Comparison of ENCODE assay signal across 8 cellular contexts in genomic region chr1:81799939-81800740, GRCh38. TPM values are rescaled to one million over a fixed set of nuclear protein-coding genes. Genes with fewer than 3 reads are reported as not detected.
DNase-seq lines count a peak whose midpoint lies in the region; ATAC-seq and TF ChIP-seq lines count a peak whose summit lies in the region.

No MANE protein-coding gene starts in this region.

- ATAC-seq in HG02938 (IDR thresholded peaks at IDR 0.05; ENCODE audit: unreplicated experiment) = no peak

- TF ChIP-seq POLR2A in lower leg skin (IDR thresholded peaks at IDR 0.05) = no peak

- TF ChIP-seq CTCF in GM13977 (IDR thresholded peaks at IDR 0.05; ENCODE audit: extremely low read depth, insufficient read depth, missing control alignments) = no peak
- no peak for TF ChIP-seq CTCF in lower leg skin (IDR thresholded peaks at IDR 0.05)
- peak; percentile 20 for TF ChIP-seq CTCF in type B pancreatic cell (conservative IDR thresholded peaks at IDR 0.05)

- peak overlapping the region; percentile 97 for H3K27ac Mint-ChIP-seq in type B pancreatic cell

- DNase-seq in GM13977 (ENCODE audit: low spot score) = peak; percentile 7
- peak; percentile 39 for DNase-seq in NCI-H345 treated with DMSO at 0.1 percent for 48 hours (lab: John Stamatoyannopoulos, UW; ENCODE audit: unreplicated experiment)
- DNase-seq in dedifferentiated amniotic fluid mesenchymal stem cell (ENCODE audit: extremely low spot score) = peak; percentile 69
- peak; percentile 33 to 87 for DNase-seq in lower leg skin (ENCODE audit: low spot score in 2 of 2)
- DNase-seq in type B pancreatic cell (ENCODE audit: extremely low spot score, unreplicated experiment) = peak; percentile 82
- no peak for DNase-seq in activated CD4-positive, alpha-beta T cell treated with anti-CD3 and anti-CD28 coated beads for 1 hour
- no peak for DNase-seq in medulla oblongata (ENCODE audit: extremely low spot score)

- WGBS in lower leg skin, 2 donors = 2 to 3% methylated on average over 49 of the region's 49 CpGs

- H3K27me3 Mint-ChIP-seq in type B pancreatic cell = no peaks in the 10 kb centered on the region

- H3K36me3 Mint-ChIP-seq in type B pancreatic cell = no peaks in the 10 kb centered on the region

- intact Hi-C loops in lower leg skin (cut with DNase I; ENCODE audit: low total_unique reads) = no loop called here

- no peaks in the 10 kb centered on the region for H3K9me3 Mint-ChIP-seq in type B pancreatic cell

- H3K4me3 Mint-ChIP-seq in type B pancreatic cell = peak overlapping the region; percentile 96

- H3K4me1 Mint-ChIP-seq in type B pancreatic cell (ENCODE audit: unreplicated experiment) = peaks cover 19% of the 10 kb centered on the region

- peak overlapping the region; percentile 89 for H3K4me3 ChIP-seq in lower leg skin (ENCODE audit: low read depth, poor library complexity, severe bottlenecking)

- in situ Hi-C loops in GM13977 (cut with MboI; ENCODE audit: low pct_unique_long_range_greater_than_20kb, low sequenced_read_pairs, unreplicated experiment) = no loop called here

RNA-seq across cellular contexts. Expression of gene ADGRL2, which starts 0.6 kb away (rescaled TPM):
- 10 to 100 TPM; 24.4 to 57.1 (median 45.4) TPM for total RNA-seq in lower leg skin
- total RNA-seq in type B pancreatic cell (ENCODE audit: low replicate concordance) = 96.3 and 103 TPM in 2 replicates

Comparison
In these comparisons a context has a peak if more than half of its experiments do, and no peak if none do; other contexts are left out.
1. DNase-seq: peak in GM13977 (single experiment), NCI-H345 treated with DMSO at 0.1 percent for 48 hours (single experiment), dedifferentiated amniotic fluid mesenchymal stem cell (single experiment), lower leg skin (2 of 2) and type B pancreatic cell (single experiment); none in activated CD4-positive, alpha-beta T cell treated with anti-CD3 and anti-CD28 coated beads for 1 hour (single experiment) and medulla oblongata (single experiment).